ENCODE assay signal across 8 cellular contexts in genomic region chr5:149581192-149581861, GRCh38.
DNase-seq lines count a peak whose midpoint lies in the region; TF ChIP-seq lines count a peak whose summit lies in the region.

Gene ARHGEF37, plus strand, starts transcription at chr5:149581498. Its CDS starts 16,272 bp downstream, at chr5:149597770.

- no peak for TF ChIP-seq CTCF in GM12875 (IDR thresholded peaks at IDR 0.05; ENCODE audit: borderline replicate concordance, insufficient read depth, low read depth, low read length)

- H3K4me3 ChIP-seq in GM12875 (ENCODE audit: low read depth, low read length), result peak within 1 kb of the TSS; percentile 40

- DNase-seq in NCI-H2227 (lab: John Stamatoyannopoulos, UW; ENCODE audit: unreplicated experiment), result peak; percentile 63
- peak; percentile 84 for DNase-seq in activated CD8-positive, alpha-beta memory T cell treated with anti-CD3 and anti-CD28 coated beads, Interleukin-2, amount 50 U/mL, for 48 hours
- no peak for DNase-seq in epithelial cell of prostate (ENCODE audit: low read depth, low spot score)
- peak; percentile 86 for DNase-seq in midbrain (lab: John Stamatoyannopoulos, UW)
- peak; percentile 12 for DNase-seq in stimulated activated CD8-positive, alpha-beta memory T cell treated with anti-CD3 and anti-CD28 coated beads, Interleukin-12 subunit alpha, Interleukin-12 subunit beta, amount 100 ng/mL, for 4 hours (ENCODE audit: low read depth)
- no peak for DNase-seq in dedifferentiated amniotic fluid mesenchymal stem cell (ENCODE audit: extremely low spot score)
- DNase-seq in SIG-M5 treated with dmso at 0.1 percent for 504 hours (lab: John Stamatoyannopoulos, UW; ENCODE audit: unreplicated experiment), result no peak

- peak within 1 kb of the TSS; percentile 83 for H3K27ac ChIP-seq in epithelial cell of prostate

Comparison
In these comparisons a context has a peak if more than half of its experiments do, and no peak if none do; other contexts are left out.
1. DNase-seq: peak in NCI-H2227 (single experiment), activated CD8-positive, alpha-beta memory T cell treated with anti-CD3 and anti-CD28 coated beads, Interleukin-2, amount 50 U/mL, for 48 hours (single experiment), midbrain (single experiment) and stimulated activated CD8-positive, alpha-beta memory T cell treated with anti-CD3 and anti-CD28 coated beads, Interleukin-12 subunit alpha, Interleukin-12 subunit beta, amount 100 ng/mL, for 4 hours (single experiment); none in epithelial cell of prostate (single experiment), dedifferentiated amniotic fluid mesenchymal stem cell (single experiment) and SIG-M5 treated with dmso at 0.1 percent for 504 hours (single experiment).